Comparison of ENCODE assay signal across 13 cellular contexts in genomic region chr2:45067859-45068642, GRCh38. TPM values are rescaled to one million over a fixed set of nuclear protein-coding genes. Genes with fewer than 3 reads are reported as not detected.
DNase-seq lines count a peak whose midpoint lies in the region; ATAC-seq and TF ChIP-seq lines count a peak whose summit lies in the region.
"Had no signal": no experiment of that assay in that cellular context is flagged by ENCODE, and none has a peak within 500 bp of the region (broad histone marks: within the 10 kb centered on the region; RNA-seq: fewer than 3 reads in every experiment).

No MANE protein-coding gene starts in this region.

- in situ Hi-C loops in GM23248 (cut with MboI) = no loop called here

- H4K20me1 ChIP-seq in GM23248 (ENCODE audit: insufficient read depth) = no peaks in the 10 kb centered on the region

- no peak for ATAC-seq in activated CD8-positive, alpha-beta T cell treated with anti-CD3 and anti-CD28 coated beads for 36 hours
- no peak for ATAC-seq in HG02981 (IDR thresholded peaks at IDR 0.05; ENCODE audit: unreplicated experiment)
- ATAC-seq: stimulated activated naive CD8-positive, alpha-beta T cell treated with anti-CD3 and anti-CD28 coated beads, Interleukin-15, amount 100 ng/mL, for 72 hours had no signal

- H3K27me3 ChIP-seq in GM23248 (replicated peaks; ENCODE audit: insufficient read depth) (peaks cover 25% of the 10 kb centered on the region), Peyer's patch (no peaks in the 10 kb centered on the region), sigmoid colon (peaks cover 0 to 6% (median 0%) of the 10 kb centered on the region in 3 donors)

- CTCF ChIA-PET in activated CD8-positive, alpha-beta T cell treated with anti-CD3 and anti-CD28 coated beads for 36 hours (lab: Charles Lee) = interaction anchor here (0.7 kb wide), 1 partner anchor 426 kb away, joined by 3 read pairs; no protein-coding TSS in a partner anchor

- no peak overlapping the region for H3K4me2 ChIP-seq in GM23248 (ENCODE audit: unreplicated experiment)

- DNase-seq in GM23248 (peak; percentile 53), NCI-H82 treated with DMSO at 0.1 percent for 48 hours (lab: John Stamatoyannopoulos, UW; ENCODE audit: unreplicated experiment) (peak; percentile 97), fibroblast of villous mesenchyme (ENCODE audit: low read depth) (peak; percentile 23), posterior vena cava (ENCODE audit: low spot score) (peak; percentile 14), Peyer's patch (no peak), sigmoid colon (no peak)
- no peak for DNase-seq in activated CD8-positive, alpha-beta T cell treated with anti-CD3 and anti-CD28 coated beads for 36 hours
- DNase-seq: amygdala; kidney; NCI-H1417 treated with DMSO at 0.1 percent for 48 hours; stimulated activated naive CD8-positive, alpha-beta T cell treated with anti-CD3 and anti-CD28 coated beads, Interleukin-15, amount 100 ng/mL, for 72 hours had no signal

- TF ChIP-seq CTCF in fibroblast of villous mesenchyme (IDR thresholded peaks at IDR 0.05; ENCODE audit: insufficient read depth, low read depth, low read length) = peak; percentile 13
- TF ChIP-seq CTCF in activated CD8-positive, alpha-beta T cell treated with anti-CD3 and anti-CD28 coated beads for 36 hours (IDR thresholded peaks at IDR 0.05) = no peak
- no peak for TF ChIP-seq CTCF in Peyer's patch (IDR thresholded peaks at IDR 0.05)
- no peak for TF ChIP-seq CTCF in sigmoid colon (IDR thresholded peaks at IDR 0.05)

- H3K9me2 ChIP-seq in GM23248 (ENCODE audit: insufficient read depth) = no peaks in the 10 kb centered on the region

- H3K36me3 ChIP-seq in GM23248 (ENCODE audit: low read depth) = no peaks in the 10 kb centered on the region
- H3K36me3 ChIP-seq in Peyer's patch = no peaks in the 10 kb centered on the region
- H3K36me3 ChIP-seq in sigmoid colon = no peaks in the 10 kb centered on the region

- H3K27ac ChIP-seq in GM23248 (no peak overlapping the region), Peyer's patch (no peak overlapping the region), sigmoid colon (no peak overlapping the region)

- peaks cover 13% of the 10 kb centered on the region for H3K27me3 Mint-ChIP-seq in activated CD8-positive, alpha-beta T cell treated with anti-CD3 and anti-CD28 coated beads for 36 hours

- no peak overlapping the region for H3K4me3 Mint-ChIP-seq in activated CD8-positive, alpha-beta T cell treated with anti-CD3 and anti-CD28 coated beads for 36 hours
- H3K4me3 Mint-ChIP-seq: neural crest cell; stimulated activated naive CD8-positive, alpha-beta T cell treated with anti-CD3 and anti-CD28 coated beads, Interleukin-15, amount 100 ng/mL, for 72 hours had no signal

- H3F3A ChIP-seq in GM23248 (ENCODE audit: insufficient read depth) = no peaks in the 10 kb centered on the region

- no peak overlapping the region for H2AFZ ChIP-seq in GM23248

- H3K4me3 ChIP-seq in GM23248 = no peak overlapping the region
- no peak overlapping the region for H3K4me3 ChIP-seq in fibroblast of villous mesenchyme (ENCODE audit: low read depth, low read length)
- H3K4me3 ChIP-seq in Peyer's patch = no peak overlapping the region
- no peak overlapping the region for H3K4me3 ChIP-seq in sigmoid colon

- H3K27ac Mint-ChIP-seq in activated CD8-positive, alpha-beta T cell treated with anti-CD3 and anti-CD28 coated beads for 36 hours = no peak overlapping the region
- H3K27ac Mint-ChIP-seq: stimulated activated naive CD8-positive, alpha-beta T cell treated with anti-CD3 and anti-CD28 coated beads, Interleukin-15, amount 100 ng/mL, for 72 hours had no signal

- H3K79me2 ChIP-seq in GM23248 (ENCODE audit: insufficient read depth) = no peaks in the 10 kb centered on the region

- H3K9me3 Mint-ChIP-seq in activated CD8-positive, alpha-beta T cell treated with anti-CD3 and anti-CD28 coated beads for 36 hours = no peaks in the 10 kb centered on the region
- H3K9me3 Mint-ChIP-seq: neural crest cell; stimulated activated naive CD8-positive, alpha-beta T cell treated with anti-CD3 and anti-CD28 coated beads, Interleukin-15, amount 100 ng/mL, for 72 hours had no signal

- H3K9me3 ChIP-seq in GM23248 (ENCODE audit: low read depth) = no peaks in the 10 kb centered on the region
- H3K9me3 ChIP-seq in Peyer's patch = no peaks in the 10 kb centered on the region
- no peaks in the 10 kb centered on the region for H3K9me3 ChIP-seq in sigmoid colon

- H3K4me1 ChIP-seq in GM23248 (ENCODE audit: insufficient read depth) (no peaks in the 10 kb centered on the region; the same call in 1 of the 2 replicates), Peyer's patch (no peaks in the 10 kb centered on the region), sigmoid colon (no peaks in the 10 kb centered on the region)

- intact Hi-C loops in posterior vena cava (cut with DNase I) = no loop called here
- intact Hi-C loops in activated CD8-positive, alpha-beta T cell treated with anti-CD3 and anti-CD28 coated beads for 36 hours (cut with micrococcal nuclease) = no loop called here
- intact Hi-C loops in sigmoid colon (cut with DNase I) = no loop called here

- 53 to 58% methylated on average over 7 of the region's 7 CpGs for WGBS in GM23248 (ENCODE audit: low coverage in 1 of 2, low lambda C conversion rate in 2 of 2, missing lambda C conversion rate in 2 of 2), 2 experiments
- WGBS in sigmoid colon, 2 donors = 87 to 88% methylated on average over 7 of the region's 7 CpGs

- no peak for TF ChIP-seq EP300 in sigmoid colon (IDR thresholded peaks at IDR 0.05)

- no peak overlapping the region for H3K9ac ChIP-seq in GM23248

- POLR2A ChIA-PET in activated CD8-positive, alpha-beta T cell treated with anti-CD3 and anti-CD28 coated beads for 36 hours (lab: Charles Lee) = no interaction called here

- H3K36me3 Mint-ChIP-seq in activated CD8-positive, alpha-beta T cell treated with anti-CD3 and anti-CD28 coated beads for 36 hours (ENCODE audit: low read depth) = no peaks in the 10 kb centered on the region

- H3K4me1 Mint-ChIP-seq in activated CD8-positive, alpha-beta T cell treated with anti-CD3 and anti-CD28 coated beads for 36 hours (ENCODE audit: low read depth) = no peaks in the 10 kb centered on the region
- H3K4me1 Mint-ChIP-seq: stimulated activated naive CD8-positive, alpha-beta T cell treated with anti-CD3 and anti-CD28 coated beads, Interleukin-15, amount 100 ng/mL, for 72 hours had no signal

- no peak for TF ChIP-seq POLR2A in Peyer's patch (IDR thresholded peaks at IDR 0.05)
- TF ChIP-seq POLR2A in sigmoid colon (IDR thresholded peaks at IDR 0.05) = no peak

RNA-seq across cellular contexts. Expression of gene SIX2, which starts 58.8 kb away (rescaled TPM):
- total RNA-seq in GM23248 (2014; rRNA removed; shearing (Covaris generic)) = 0.63 TPM in 1 of 2 replicates, not detected in the other
- polyA plus RNA-seq in GM23248 (2016; fragmentation: Nextera tagmentation; extraction: Ambion mirVana) = 0.19 and 0.22 TPM in 2 replicates
- under 0.01 TPM in 1 of 2 replicates, not detected in the other for total RNA-seq in fibroblast of villous mesenchyme
- 1 to 10 TPM in 1 of 2 donors, under 1 TPM in 1; 0.33 to 1.3 TPM for total RNA-seq in posterior vena cava
- not detected for total RNA-seq in activated CD8-positive, alpha-beta T cell treated with anti-CD3 and anti-CD28 coated beads for 36 hours
- total RNA-seq in Peyer's patch = not detected
- total RNA-seq in sigmoid colon = 1 to 10 TPM in 1 of 4 donors, not detected in 3; 1.7 TPM
- polyA plus RNA-seq in sigmoid colon = under 1 TPM in 1 of 3 donors, not detected in 2; 0.03 TPM

Comparison
In these comparisons a context has a peak if more than half of its experiments do, and no peak if none do; other contexts are left out.
1. DNase-seq: peak in GM23248 (single experiment), NCI-H82 treated with DMSO at 0.1 percent for 48 hours (single experiment), fibroblast of villous mesenchyme (single experiment) and posterior vena cava (single experiment); none in activated CD8-positive, alpha-beta T cell treated with anti-CD3 and anti-CD28 coated beads for 36 hours (single experiment), Peyer's patch (0 of 3) and sigmoid colon (single experiment).